Comparison of ENCODE assay signal across 1 cellular context in the genomic region with DNA sequence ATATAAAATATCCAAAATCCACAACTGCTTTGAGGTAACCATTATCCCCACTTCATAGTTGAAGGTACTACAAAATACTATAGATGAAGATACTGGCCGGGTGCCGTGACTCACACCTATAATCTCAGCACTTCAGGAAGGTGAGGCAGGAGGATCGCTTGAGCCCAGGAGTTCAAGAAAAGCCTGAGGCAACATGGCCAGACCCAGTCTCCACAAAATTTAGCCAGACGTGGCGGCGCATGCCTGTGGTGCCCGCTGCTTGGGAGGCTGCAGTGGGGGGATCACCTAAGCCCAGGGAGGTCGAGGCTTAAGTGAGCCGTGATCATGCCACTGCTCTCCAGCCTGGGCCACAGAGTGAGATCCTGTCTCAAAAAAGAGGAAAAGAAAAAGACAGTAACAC.
TF ChIP-seq lines count a peak whose summit lies in the region.

No MANE protein-coding gene starts in this region.

TF ChIP-seq in H1, 55 proteins besides CTCF, POLR2A, EP300 and RAD21:
- no peak for TF ChIP-seq MAX (IDR thresholded peaks at IDR 0.05)
TF ChIP-seq in H1: peak in this region for 0.
